In genomic region chr3:25293736-25294135, GRCh38 we compare ENCODE assay signal across 2 cellular contexts.
TF ChIP-seq lines count a peak whose summit lies in the region.

No MANE protein-coding gene starts in this region.

TF ChIP-seq in SK-N-SH treated with all-trans-retinoic acid at 6 μM for 48 hours, 23 proteins besides CTCF, POLR2A, EP300 and RAD21:
- TF ChIP-seq ESRRG (CRISPR knock-in tag; IDR thresholded peaks at IDR 0.05) (no peak), ZNF70 (CRISPR knock-in tag; IDR thresholded peaks at IDR 0.05) (no peak), OSR1 (CRISPR knock-in tag; IDR thresholded peaks at IDR 0.05) (no peak), ZFP30 (CRISPR knock-in tag; IDR thresholded peaks at IDR 0.05) (no peak), ZC3H10 (CRISPR knock-in tag; IDR thresholded peaks at IDR 0.05) (no peak), ISL1 (CRISPR knock-in tag; IDR thresholded peaks at IDR 0.05) (no peak)

TF ChIP-seq in SK-N-SH, 30 proteins besides CTCF, POLR2A, EP300 and RAD21:
- TF ChIP-seq GABPA (IDR thresholded peaks at IDR 0.05; ENCODE audit: low read depth) = no peak
- no peak for TF ChIP-seq POLR2AphosphoS5 (IDR thresholded peaks at IDR 0.05; ENCODE audit: low read depth, low read length)
- no peak for TF ChIP-seq JUND (IDR thresholded peaks at IDR 0.05)
- TF ChIP-seq RCOR1 (IDR thresholded peaks at IDR 0.05; ENCODE audit: low read length) = no peak
- TF ChIP-seq NRF1 (IDR thresholded peaks at IDR 0.05; ENCODE audit: low read depth, low read length) = no peak
- no peak for TF ChIP-seq REST (IDR thresholded peaks at IDR 0.05; ENCODE audit: low read depth, low read length)
- TF ChIP-seq FOXJ3 (CRISPR knock-in tag; IDR thresholded peaks at IDR 0.05) = no peak
- TF ChIP-seq RXRA (IDR thresholded peaks at IDR 0.05; ENCODE audit: borderline replicate concordance, low read depth) = no peak
- TF ChIP-seq FOXM1 (IDR thresholded peaks at IDR 0.05; ENCODE audit: low read depth) = no peak
- no peak for TF ChIP-seq MEF2A (IDR thresholded peaks at IDR 0.05; ENCODE audit: borderline replicate concordance, low read depth)
- TF ChIP-seq GATA2 (CRISPR knock-in tag; IDR thresholded peaks at IDR 0.05) = no peak
- TF ChIP-seq CHD2 (IDR thresholded peaks at IDR 0.05; ENCODE audit: low read length, partially characterized antibody) = no peak
- no peak for TF ChIP-seq PBX3 (IDR thresholded peaks at IDR 0.05)
- TF ChIP-seq TCF12 (IDR thresholded peaks at IDR 0.05) = no peak
- TF ChIP-seq MXI1 (IDR thresholded peaks at IDR 0.05; ENCODE audit: low read depth, low read length) = no peak
- no peak for TF ChIP-seq TAF1 (IDR thresholded peaks at IDR 0.05; ENCODE audit: borderline replicate concordance, low read depth, low read length)
- TF ChIP-seq EZH2phosphoT487 (IDR thresholded peaks at IDR 0.05; ENCODE audit: borderline replicate concordance, low read depth) = no peak
- TF ChIP-seq ELF1 (IDR thresholded peaks at IDR 0.05) = no peak
- TF ChIP-seq NFIC (IDR thresholded peaks at IDR 0.05; ENCODE audit: borderline replicate concordance) = no peak
